Comparison of ENCODE assay signal across 8 cellular contexts in genomic region chr1:44354840-44355581, GRCh38. TPM values are rescaled to one million over a fixed set of nuclear protein-coding genes. Genes with fewer than 3 reads are reported as not detected.
DNase-seq lines count a peak whose midpoint lies in the region; ATAC-seq and TF ChIP-seq lines count a peak whose summit lies in the region.

Gene ERI3, minus strand, starts transcription at chr1:44355257. Its CDS starts 231 bp downstream, at chr1:44355026.

- ATAC-seq in HG03460 (IDR thresholded peaks at IDR 0.05; ENCODE audit: unreplicated experiment) = peak; percentile 97

- DNase-seq in BE2C (peak; percentile 91), GM19240 (ENCODE audit: insufficient read length, low spot score) (peak; percentile 97), NCI-H526 (lab: John Stamatoyannopoulos, UW) (peak; percentile 99 to 100), colonic mucosa (peak; percentile 97), kidney tubule cell (ENCODE audit: low spot score) (peak; percentile 97)
- peak; percentile 97 for DNase-seq in activated CD4-positive, alpha-beta T cell treated with anti-CD3 and anti-CD28 coated beads for 48 hours
- DNase-seq in stimulated activated CD4-positive, alpha-beta T cell treated with anti-CD3 and anti-CD28 coated beads, Interleukin-1b, Interleukin-23, amount 100 ng/mL, for 24 hours (ENCODE audit: low read depth in 4 of 4, low spot score in 1 of 4) = peak; percentile 87 to 94 (median 92)

- no peaks in the 10 kb centered on the region for H3K27me3 ChIP-seq in BE2C
- H3K27me3 ChIP-seq in colonic mucosa = no peaks in the 10 kb centered on the region

- H3K36me3 ChIP-seq in BE2C (no peaks in the 10 kb centered on the region), colonic mucosa (no peaks in the 10 kb centered on the region)

- H3K9me3 ChIP-seq in BE2C = no peaks in the 10 kb centered on the region
- no peaks in the 10 kb centered on the region for H3K9me3 ChIP-seq in colonic mucosa

- peak within 1 kb of the TSS; percentile 51 for H3K4me3 ChIP-seq in BE2C (ENCODE audit: low read depth, low read length)
- peak within 1 kb of the TSS; percentile 99 for H3K4me3 ChIP-seq in colonic mucosa

- intact Hi-C loops in colonic mucosa (cut with DNase I) = no loop called here

- H3K9ac ChIP-seq in colonic mucosa (ENCODE audit: low read depth in 2 of 2, low read length in 2 of 2) = peak within 1 kb of the TSS; percentile 76 to 78

- no peak for TF ChIP-seq CTCF in BE2C (IDR thresholded peaks at IDR 0.05; ENCODE audit: low read depth, low read length)
- TF ChIP-seq CTCF in colonic mucosa (IDR thresholded peaks at IDR 0.05) = no peak

- H3K4me1 ChIP-seq in BE2C = no peaks in the 10 kb centered on the region
- H3K4me1 ChIP-seq in colonic mucosa = peaks cover 13% of the 10 kb centered on the region

- H3K27ac ChIP-seq in colonic mucosa = peak within 1 kb of the TSS; percentile 32

RNA-seq across cellular contexts. Expression of gene ERI3, which starts in this region (rescaled TPM):
- 63.5 TPM for polyA plus RNA-seq in BE2C (2012; ENCODE audit: insufficient read depth, insufficient read length, low read depth)
- 10 to 100 TPM; 29.7 to 58.2 TPM for total RNA-seq in colonic mucosa

Comparison
In these comparisons a context has a peak if more than half of its experiments do, and no peak if none do; other contexts are left out.
1. Peak in every context shown above with its lines: DNase-seq, ATAC-seq, H3K4me3 ChIP-seq and H3K27ac ChIP-seq.